Comparison of ENCODE assay signal across 5 cellular contexts in genomic region chr6:32052626-32053025, GRCh38. TPM values are rescaled to one million over a fixed set of nuclear protein-coding genes. Genes with fewer than 3 reads are reported as not detected.
"Had no signal": no experiment of that assay in that cellular context is flagged by ENCODE, and none has a peak within 500 bp of the region (broad histone marks: within the 10 kb centered on the region; RNA-seq: fewer than 3 reads in every experiment).

No MANE protein-coding gene starts in this region.

RNA-seq across cellular contexts. Expression of gene CYP21A2, which starts 14.4 kb away (rescaled TPM):
- total RNA-seq: M059J, PC-3, Right ventricle myocardium superior, SJSA1 had no signal
- polyA plus RNA-seq: SK-N-SH had no signal
